ENCODE assay signal across 8 cellular contexts in genomic region chr9:92325269-92325990, GRCh38. TPM values are rescaled to one million over a fixed set of nuclear protein-coding genes. Genes with fewer than 3 reads are reported as not detected.
DNase-seq lines count a peak whose midpoint lies in the region; ATAC-seq and TF ChIP-seq lines count a peak whose summit lies in the region.

Gene CENPP (plus strand): TSS chr9:92325953.
Gene NOL8 (minus strand): TSS chr9:92325350. CDS start chr9:92324161, 1,189 bp downstream.

- peak within 1 kb of the TSS; percentile 94 to 97 for H3K27ac ChIP-seq in testis

- H3K36me3 Mint-ChIP-seq in activated naive CD4-positive, alpha-beta T cell treated with anti-CD3 and anti-CD28 coated beads, Interleukin-2, amount 50 U/mL, for 72 hours: peaks cover 20 to 21% of the 10 kb centered on the region in 2 donors

- H3K4me3 ChIP-seq in testis: peak within 1 kb of the TSS; percentile 72 to 81

- peak within 1 kb of the TSS; percentile 96 to 100 for H3K27ac Mint-ChIP-seq in activated naive CD4-positive, alpha-beta T cell treated with anti-CD3 and anti-CD28 coated beads, Interleukin-2, amount 50 U/mL, for 72 hours

- H3K36me3 ChIP-seq in testis (ENCODE audit: low read depth, missing control alignments): no peaks in the 10 kb centered on the region

- no peaks in the 10 kb centered on the region for H3K9me3 ChIP-seq in testis

- intact Hi-C loops in testis (cut with DNase I; ENCODE audit: low total_unique reads): no loop called here

- no peaks in the 10 kb centered on the region for H3K27me3 ChIP-seq in testis

- H3K4me1 ChIP-seq in testis: peaks cover 13% of the 10 kb centered on the region

- no peaks in the 10 kb centered on the region for H3K9me3 Mint-ChIP-seq in activated naive CD4-positive, alpha-beta T cell treated with anti-CD3 and anti-CD28 coated beads, Interleukin-2, amount 50 U/mL, for 72 hours

- DNase-seq in GM10266 (ENCODE audit: extremely low spot score) (peak; percentile 87), NCI-H1092 (lab: John Stamatoyannopoulos, UW) (peak; percentile 77), SKM-1 (lab: John Stamatoyannopoulos, UW; ENCODE audit: unreplicated experiment) (peak; percentile 33), glomerular visceral epithelial cell (ENCODE audit: extremely low spot score) (peak; percentile 85), omental fat pad (ENCODE audit: low spot score) (peak; percentile 54), testis (peak; percentile 94)
- DNase-seq in activated naive CD4-positive, alpha-beta T cell treated with anti-CD3 and anti-CD28 coated beads, Interleukin-2, amount 50 U/mL, for 72 hours (ENCODE audit: low spot score in 2 of 2): peak; percentile 79 to 90

- TF ChIP-seq POLR2A in testis (IDR thresholded peaks at IDR 0.05): no peak

- ATAC-seq in HG02610 (IDR thresholded peaks at IDR 0.05; ENCODE audit: unreplicated experiment) (peak; percentile 90), omental fat pad (ENCODE audit: low FRiP score) (peak; percentile 97)
- peak; percentile 95 for ATAC-seq in activated naive CD4-positive, alpha-beta T cell treated with anti-CD3 and anti-CD28 coated beads, Interleukin-2, amount 50 U/mL, for 72 hours

- TF ChIP-seq CTCF in GM10266 (IDR thresholded peaks at IDR 0.05; ENCODE audit: control insufficient read depth, insufficient read depth, low read depth, missing control alignments): no peak
- TF ChIP-seq CTCF in omental fat pad (IDR thresholded peaks at IDR 0.05): no peak
- TF ChIP-seq CTCF in testis (IDR thresholded peaks at IDR 0.05): peak in 1 of 3 experiments; percentile 16

- WGBS in testis, 2 donors: 0% methylated on average over 31 to 33 of the region's 55 CpGs

RNA-seq across cellular contexts. Expression of gene CENPP, which starts in this region (rescaled TPM):
- total RNA-seq in activated naive CD4-positive, alpha-beta T cell treated with anti-CD3 and anti-CD28 coated beads, Interleukin-2, amount 50 U/mL, for 72 hours: 10 to 100 TPM; 22.3 to 26.4 TPM
- total RNA-seq in omental fat pad (1 to 10 TPM; 1.2 to 7.0 (median 5.6) TPM), testis (10 to 100 TPM in 1 of 2 donors, 1 to 10 TPM in 1; 8.1 to 12.1 TPM)
- polyA plus RNA-seq in testis (ENCODE audit: insufficient read depth, low read depth, low replicate concordance): 9.6 TPM

RNA-seq across cellular contexts. Expression of gene NOL8, which starts in this region (rescaled TPM):
- 10 to 100 TPM; 64.2 to 66.9 TPM for total RNA-seq in activated naive CD4-positive, alpha-beta T cell treated with anti-CD3 and anti-CD28 coated beads, Interleukin-2, amount 50 U/mL, for 72 hours
- 10 to 100 TPM; 25.2 to 49.1 (median 34.7) TPM for total RNA-seq in omental fat pad
- total RNA-seq in testis: 10 to 100 TPM; 46.0 to 60.5 TPM
- polyA plus RNA-seq in testis (ENCODE audit: insufficient read depth, low read depth, low replicate concordance): 12.5 TPM

Comparison
In these comparisons a context has a peak if more than half of its experiments do, and no peak if none do; other contexts are left out.
1. Peak in every context shown above with its lines: DNase-seq, ATAC-seq, H3K4me3 ChIP-seq and H3K27ac ChIP-seq.
2. DNase-seq: peak in every context shown above with its lines; median percentile 94 in testis; 87 in GM10266; 85 in glomerular visceral epithelial cell; 84 in activated naive CD4-positive, alpha-beta T cell treated with anti-CD3 and anti-CD28 coated beads, Interleukin-2, amount 50 U/mL, for 72 hours; 77 in NCI-H1092; 54 in omental fat pad; 33 in SKM-1.